10 cellular contexts compared by ENCODE assay signal in the genomic region with DNA sequence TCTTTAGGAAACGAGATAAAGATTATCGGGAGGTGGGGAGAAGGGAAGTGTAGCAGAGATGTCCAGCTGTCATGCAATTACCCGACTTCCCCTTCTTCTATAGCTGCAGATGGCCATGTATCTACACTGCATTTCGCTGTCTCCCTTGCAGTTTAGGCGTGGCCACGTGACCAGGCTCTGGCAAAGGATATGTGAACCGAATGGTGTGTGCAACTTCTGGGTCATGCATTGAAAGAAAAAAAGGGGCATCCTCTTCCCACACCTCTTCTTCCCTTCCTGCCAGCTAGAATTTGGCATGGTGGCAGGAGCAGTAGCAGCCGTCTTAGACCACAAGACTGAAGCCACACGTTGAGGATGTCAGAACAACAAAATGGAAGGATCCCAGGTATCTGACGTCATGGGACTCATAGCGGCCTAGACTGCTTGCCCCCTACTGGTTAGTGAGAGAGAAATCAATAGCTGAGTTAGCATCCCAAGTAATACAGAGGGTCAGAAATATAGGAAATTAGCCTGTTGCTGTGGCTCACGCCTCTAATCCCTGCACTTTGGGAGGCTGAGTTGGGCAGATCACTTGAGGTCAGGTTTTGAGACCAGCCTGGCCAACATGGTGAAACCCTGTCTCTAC. TPM values are rescaled to one million over a fixed set of nuclear protein-coding genes. Genes with fewer than 3 reads are reported as not detected.
A peak's percentile ranks its signal among the peaks of the same experiment; 100 is the strongest.
DNase-seq lines count a peak whose midpoint lies in the region; ATAC-seq, FAIRE-seq and TF ChIP-seq lines count a peak whose summit lies in the region.
"Had no signal": no experiment of that assay in that cellular context is flagged by ENCODE, and none has a peak within 500 bp of the region (broad histone marks: within the 10 kb centered on the region; RNA-seq: fewer than 3 reads in every experiment).

No MANE protein-coding gene starts in this region.

- no peak overlapping the region for H2AFZ ChIP-seq in osteoblast (ENCODE audit: low read length)

- no peak for ATAC-seq in GM19351 (IDR thresholded peaks at IDR 0.05; ENCODE audit: unreplicated experiment)
- ATAC-seq: activated naive CD4-positive, alpha-beta T cell treated with anti-CD3 and anti-CD28 coated beads, Interleukin-2, amount 50 U/mL, for 72 hours had no signal

- H3K79me2 ChIP-seq in osteoblast (ENCODE audit: insufficient read depth, low read length), result no peaks in the 10 kb centered on the region

- H3K4me1 Mint-ChIP-seq in CD4-positive, alpha-beta memory T cell, result no peaks in the 10 kb centered on the region

- no peaks in the 10 kb centered on the region for H3K36me3 ChIP-seq in osteoblast (ENCODE audit: insufficient read depth, low read length)
- no peaks in the 10 kb centered on the region for H3K36me3 ChIP-seq in CD4-positive, alpha-beta memory T cell (ENCODE audit: insufficient read depth, low read length)
- H3K36me3 ChIP-seq: transverse colon had no signal

- no peak overlapping the region for H3K27ac Mint-ChIP-seq in CD4-positive, alpha-beta memory T cell
- H3K27ac Mint-ChIP-seq: activated naive CD4-positive, alpha-beta T cell treated with anti-CD3 and anti-CD28 coated beads, Interleukin-2, amount 50 U/mL, for 72 hours had no signal

- TF ChIP-seq CTCF in astrocyte of the cerebellum (IDR thresholded peaks at IDR 0.05; ENCODE audit: low read depth, low read length, missing control alignments) (peak; percentile 33), osteoblast (IDR thresholded peaks at IDR 0.05; ENCODE audit: extremely low read depth, low read depth, low read length) (peak; percentile 46)

- no peaks in the 10 kb centered on the region for H3K4me1 ChIP-seq in osteoblast (ENCODE audit: insufficient read depth, low read length)
- no peaks in the 10 kb centered on the region for H3K4me1 ChIP-seq in CD4-positive, alpha-beta memory T cell (ENCODE audit: insufficient read depth, low read length)

- peaks cover 0 to 2% (median 0%) of the 10 kb centered on the region in 8 donors for H3K9me3 Mint-ChIP-seq in CD4-positive, alpha-beta memory T cell
- H3K9me3 Mint-ChIP-seq: activated naive CD4-positive, alpha-beta T cell treated with anti-CD3 and anti-CD28 coated beads, Interleukin-2, amount 50 U/mL, for 72 hours had no signal

- intact Hi-C loops in CD4-positive, alpha-beta memory T cell (cut with micrococcal nuclease), result no loop called here

- DNase-seq in H4 (ENCODE audit: low spot score) (peak; percentile 65), NCI-H2227 treated with DMSO at 0.1 percent for 48 hours (lab: John Stamatoyannopoulos, UW) (peak; percentile 75), astrocyte of the cerebellum (ENCODE audit: low read depth) (no peak), osteoblast (ENCODE audit: insufficient read length, low spot score, missing footprints) (no peak), GM12891 (ENCODE audit: insufficient read length, low spot score) (no peak)
- DNase-seq in CD4-positive, alpha-beta memory T cell, result no peak
- DNase-seq in stimulated activated CD4-positive, alpha-beta T cell treated with anti-CD3 and anti-CD28 coated beads, Interleukin-4, amount 100 ng/mL, for 24 hours, result no peak
- DNase-seq: transverse colon had no signal

- in situ Hi-C loops in astrocyte of the cerebellum (cut with HindIII; ENCODE audit: low sequenced_read_pairs), result no loop called here

- no peak for TF ChIP-seq POLR2A in GM12891 (IDR thresholded peaks at IDR 0.05; ENCODE audit: low read depth, low read length)

- POLR2A ChIA-PET in CD4-positive, alpha-beta memory T cell (lab: Charles Lee; ENCODE audit: partially characterized antibody), result no interaction called here

- H3K4me3 ChIP-seq in astrocyte of the cerebellum (ENCODE audit: low read depth, low read length) (no peak overlapping the region), osteoblast (ENCODE audit: insufficient read depth, low read length) (no peak overlapping the region)
- H3K4me3 ChIP-seq in CD4-positive, alpha-beta memory T cell (ENCODE audit: low read length in 2 of 2), result no peak overlapping the region
- H3K4me3 ChIP-seq: transverse colon had no signal

- H3K9me3 ChIP-seq in osteoblast (ENCODE audit: low read depth, low read length), result no peaks in the 10 kb centered on the region
- H3K9me3 ChIP-seq in CD4-positive, alpha-beta memory T cell (ENCODE audit: control insufficient read depth in 1 of 2, low read length in 2 of 2), result no peaks in the 10 kb centered on the region
- H3K9me3 ChIP-seq: transverse colon had no signal

- CTCF ChIA-PET in CD4-positive, alpha-beta memory T cell (lab: Charles Lee; ENCODE audit: partially characterized antibody), result no interaction called here

- H3K27me3 Mint-ChIP-seq in CD4-positive, alpha-beta memory T cell, result peaks cover 24 to 33% of the 10 kb centered on the region in 2 donors

- no peak overlapping the region for H3K4me3 Mint-ChIP-seq in CD4-positive, alpha-beta memory T cell

- H3K27me3 ChIP-seq in osteoblast (ENCODE audit: insufficient read depth, low read length), result peaks cover 17% of the 10 kb centered on the region
- peaks cover 6% of the 10 kb centered on the region for H3K27me3 ChIP-seq in CD4-positive, alpha-beta memory T cell (ENCODE audit: insufficient read depth, low read length)

- no peak for FAIRE-seq in GM12891 (lab: Jason Lieb, UNC)

- no peaks in the 10 kb centered on the region for H3K36me3 Mint-ChIP-seq in CD4-positive, alpha-beta memory T cell
- H3K36me3 Mint-ChIP-seq: activated naive CD4-positive, alpha-beta T cell treated with anti-CD3 and anti-CD28 coated beads, Interleukin-2, amount 50 U/mL, for 72 hours had no signal

- H4K20me1 ChIP-seq in osteoblast (ENCODE audit: insufficient read depth, low read length), result no peaks in the 10 kb centered on the region

- no peak overlapping the region for H3K27ac ChIP-seq in osteoblast (ENCODE audit: low read depth, low read length)
- H3K27ac ChIP-seq in CD4-positive, alpha-beta memory T cell (ENCODE audit: low read depth, low read length), result no peak overlapping the region
- H3K27ac ChIP-seq: transverse colon had no signal

- H3K4me2 ChIP-seq in osteoblast (ENCODE audit: insufficient read depth, low read length), result no peak overlapping the region

TF ChIP-seq in GM12891, 5 proteins besides CTCF, POLR2A, EP300 and RAD21:
- no peak for TF ChIP-seq TAF1 (IDR thresholded peaks at IDR 0.05; ENCODE audit: low read depth, low read length)
- TF ChIP-seq PAX5 (IDR thresholded peaks at IDR 0.05; ENCODE audit: insufficient read depth, low read length, severe bottlenecking), result no peak
- TF ChIP-seq POU2F2 (IDR thresholded peaks at IDR 0.05; ENCODE audit: low read depth, low read length), result no peak
- no peak for TF ChIP-seq POLR2AphosphoS5 (IDR thresholded peaks at IDR 0.05; ENCODE audit: low read depth, low read length)
- TF ChIP-seq SPI1 (IDR thresholded peaks at IDR 0.05; ENCODE audit: low read depth, low read length), result no peak
TF ChIP-seq in GM12891: peak in this region for 0.

RNA-seq across cellular contexts. Expression of a gene that starts 32.8 kb away (rescaled TPM):
- total RNA-seq in H4 (2014; rRNA removed; shearing (Covaris generic)), result not detected in 2 replicates
- total RNA-seq in osteoblast, result not detected in 2 replicates
- total RNA-seq in CD4-positive, alpha-beta memory T cell, result not detected
- not detected for polyA plus RNA-seq in CD4-positive, alpha-beta memory T cell
- not detected for polyA plus RNA-seq in GM12891 (2012; ENCODE audit: low read depth, missing spikeins)
- total RNA-seq: transverse colon had no signal

RNA-seq across cellular contexts. Expression of a gene that starts 33.7 kb away (rescaled TPM):
- total RNA-seq in H4 (2014; rRNA removed; shearing (Covaris generic)), result 161 and 197 TPM in 2 replicates
- 82.9 and 90.5 TPM in 2 replicates for total RNA-seq in osteoblast
- 10 to 100 TPM; 81.6 to 87.8 TPM for total RNA-seq in CD4-positive, alpha-beta memory T cell
- 10 to 100 TPM; 45.2 to 48.2 TPM for polyA plus RNA-seq in CD4-positive, alpha-beta memory T cell
- polyA plus RNA-seq in GM12891 (2012; ENCODE audit: low read depth, missing spikeins), result 76.8 TPM

Comparison
In these comparisons a context has a peak if more than half of its experiments do, and no peak if none do; other contexts are left out.
1. DNase-seq: peak in H4 (single experiment) and NCI-H2227 treated with DMSO at 0.1 percent for 48 hours (single experiment); none in astrocyte of the cerebellum (single experiment), osteoblast (single experiment), CD4-positive, alpha-beta memory T cell (0 of 5), GM12891 (single experiment) and stimulated activated CD4-positive, alpha-beta T cell treated with anti-CD3 and anti-CD28 coated beads, Interleukin-4, amount 100 ng/mL, for 24 hours (single experiment).